Comparison of ENCODE assay signal across 19 cellular contexts in the genomic region with DNA sequence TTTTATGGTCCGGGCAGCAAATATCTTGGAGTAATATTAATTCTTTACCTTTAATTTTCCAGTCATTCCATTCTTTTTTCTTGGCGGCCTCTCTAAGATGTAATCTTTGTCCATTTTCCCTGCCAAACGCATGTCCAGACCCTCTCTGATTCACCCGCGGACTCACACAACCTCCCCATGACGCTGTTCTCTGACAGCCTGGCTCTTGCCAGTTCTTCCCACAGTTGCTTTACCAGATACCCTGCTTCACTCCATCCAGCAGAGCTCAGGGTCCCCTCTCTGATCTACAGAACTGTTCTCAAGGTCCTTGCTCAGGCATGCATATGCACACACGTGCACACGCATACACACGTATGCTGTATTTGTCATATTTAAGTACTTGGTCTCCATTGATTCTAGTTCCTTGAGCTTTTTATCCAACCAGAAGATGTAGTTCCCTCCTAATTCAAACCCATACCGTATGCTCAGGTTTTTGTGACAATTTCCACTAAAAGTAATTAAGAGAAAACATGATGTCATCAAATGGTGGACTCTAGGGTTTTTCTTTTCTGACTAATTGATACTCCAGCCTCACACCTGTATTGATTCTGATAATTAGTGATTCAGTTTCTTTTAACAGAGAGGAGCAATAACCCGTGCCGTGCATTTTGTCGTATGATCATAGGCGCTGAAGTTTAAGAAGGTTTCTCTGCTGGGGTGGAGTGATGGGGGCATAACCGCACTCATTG. TPM values are rescaled to one million over a fixed set of nuclear protein-coding genes. Genes with fewer than 3 reads are reported as not detected.
DNase-seq lines count a peak whose midpoint lies in the region; ATAC-seq, FAIRE-seq and TF ChIP-seq lines count a peak whose summit lies in the region.
"Had no signal": no experiment of that assay in that cellular context is flagged by ENCODE, and none has a peak within 500 bp of the region (broad histone marks: within the 10 kb centered on the region; RNA-seq: fewer than 3 reads in every experiment).

No MANE protein-coding gene starts in this region.

- H3K4me3 ChIP-seq in HepG2 (replicated peaks in 1 of 3; ENCODE audit: insufficient read depth in 1 of 3, low read depth in 2 of 3, low read length in 3 of 3) (no peak overlapping the region), right lobe of liver (no peak overlapping the region), pancreas (no peak overlapping the region), MG63 (no peak overlapping the region)
- H3K4me3 ChIP-seq in CD8-positive, alpha-beta T cell (ENCODE audit: low read depth, low read length) = no peak overlapping the region
- H3K4me3 ChIP-seq: A549, GM12878, GM23248, HAP-1 had no signal

- H3K27ac Mint-ChIP-seq in glutamatergic neuron (ENCODE audit: unreplicated experiment) = no peak overlapping the region
- no peak overlapping the region for H3K27ac Mint-ChIP-seq in CD8-positive, alpha-beta T cell
- H3K27ac Mint-ChIP-seq: CD4-positive, alpha-beta T cell had no signal

- TF ChIP-seq CTCF in HepG2 (CRISPR knock-in tag; IDR thresholded peaks at IDR 0.05) (no peak), right lobe of liver (IDR thresholded peaks at IDR 0.05) (no peak), glutamatergic neuron (IDR thresholded peaks at IDR 0.05; ENCODE audit: partially characterized antibody, unreplicated experiment) (no peak), pancreas (IDR thresholded peaks at IDR 0.05) (no peak)
- TF ChIP-seq CTCF in CD8-positive, alpha-beta T cell (IDR thresholded peaks at IDR 0.05) = no peak

- H3K36me3 ChIP-seq in HepG2 (replicated peaks in 1 of 2; ENCODE audit: control insufficient read depth in 1 of 2, insufficient read depth in 2 of 2, low read length in 2 of 2) (peaks cover 4 to 38% of the 10 kb centered on the region in 2 experiments; a peak in 4 of 5 replicates), right lobe of liver (peaks cover 0 to 29% (median 14%) of the 10 kb centered on the region in 4 donors), pancreas (no peaks in the 10 kb centered on the region), MG63 (no peaks in the 10 kb centered on the region)
- no peaks in the 10 kb centered on the region for H3K36me3 ChIP-seq in CD8-positive, alpha-beta T cell (ENCODE audit: insufficient read depth, low read length)

- peak overlapping the region; percentile 39 for H3K4me3 Mint-ChIP-seq in glutamatergic neuron (ENCODE audit: unreplicated experiment)
- H3K4me3 Mint-ChIP-seq in CD8-positive, alpha-beta T cell = no peak overlapping the region
- H3K4me3 Mint-ChIP-seq: CD4-positive, alpha-beta T cell had no signal

- peaks cover 7% of the 10 kb centered on the region for H3K27me3 Mint-ChIP-seq in glutamatergic neuron (ENCODE audit: unreplicated experiment)
- no peaks in the 10 kb centered on the region for H3K27me3 Mint-ChIP-seq in CD8-positive, alpha-beta T cell (ENCODE audit: low read depth)
- H3K27me3 Mint-ChIP-seq: CD4-positive, alpha-beta T cell had no signal

- no peak overlapping the region for H3K4me2 ChIP-seq in HepG2 (ENCODE audit: low read depth, low read length)
- H3K4me2 ChIP-seq: A549 had no signal

- H3K27ac ChIP-seq in HepG2 (ENCODE audit: extremely low read length, insufficient read depth, low read length) (no peak overlapping the region), right lobe of liver (no peak overlapping the region), pancreas (peak overlapping the region in 2 of 4 donors; percentile 10 to 26)
- H3K27ac ChIP-seq in CD8-positive, alpha-beta T cell (ENCODE audit: low read depth, low read length) = no peak overlapping the region
- H3K27ac ChIP-seq: 22Rv1, A549, C4-2B, GM23248, HL-60 had no signal

- 98% methylated on average over 15 of the region's 15 CpGs for WGBS in HepG2 (ENCODE audit: low lambda C conversion rate)
- 93% methylated on average over 14 of the region's 15 CpGs for WGBS in right lobe of liver (ENCODE audit: insufficient coverage, low coverage, low lambda C conversion rate, missing lambda C conversion rate)
- 63 to 66% methylated on average over 15 of the region's 15 CpGs for WGBS in pancreas, 2 donors

- H3K4me1 ChIP-seq in HepG2 (ENCODE audit: insufficient read depth, low read length) = peaks cover 21% of the 10 kb centered on the region
- H3K4me1 ChIP-seq in right lobe of liver = peaks cover 0 to 17% (median 4%) of the 10 kb centered on the region in 4 donors
- H3K4me1 ChIP-seq in pancreas = peaks cover 0 to 3% (median 0%) of the 10 kb centered on the region in 3 donors
- H3K4me1 ChIP-seq in CD8-positive, alpha-beta T cell (ENCODE audit: insufficient read depth, low read length) = no peaks in the 10 kb centered on the region
- H3K4me1 ChIP-seq: A549, HAP-1 had no signal

- POLR2A ChIA-PET in HepG2 (lab: Yijun Ruan, JAX) = interaction anchor here (0.8 to 1.0 kb wide), 2 partner anchors 11 to 103 kb away, joined by 3 read pairs; no protein-coding TSS in a partner anchor
- POLR2A ChIA-PET in CD8-positive, alpha-beta T cell (lab: Charles Lee) = interaction anchor here (0.6 kb wide), 1 partner anchor 29 kb away, joined by 3 read pairs; a partner anchor contains a TSS

- peaks cover 3% of the 10 kb centered on the region for H3K36me3 Mint-ChIP-seq in glutamatergic neuron (ENCODE audit: unreplicated experiment)
- H3K36me3 Mint-ChIP-seq in CD8-positive, alpha-beta T cell = peaks cover 42% of the 10 kb centered on the region

- BruUV-seq in HepG2 (replicated peaks; lab: Mats Ljungman, UMichigan) = no TSS peak

- H3K9me3 ChIP-seq in HepG2 (ENCODE audit: low read length) (no peaks in the 10 kb centered on the region), right lobe of liver (no peaks in the 10 kb centered on the region), pancreas (no peaks in the 10 kb centered on the region), MG63 (no peaks in the 10 kb centered on the region)
- H3K9me3 ChIP-seq in CD8-positive, alpha-beta T cell (ENCODE audit: low read length) = no peaks in the 10 kb centered on the region
- H3K9me3 ChIP-seq: A549, HAP-1 had no signal

- H2AFZ ChIP-seq in HepG2 (ENCODE audit: low read length) = no peak overlapping the region
- H2AFZ ChIP-seq: GM23248 had no signal

- H3K27me3 ChIP-seq in HepG2 (ENCODE audit: control insufficient read depth in 1 of 2, insufficient read depth in 2 of 2, low read length in 2 of 2) = no peaks in the 10 kb centered on the region
- no peaks in the 10 kb centered on the region for H3K27me3 ChIP-seq in right lobe of liver
- H3K27me3 ChIP-seq in pancreas = no peaks in the 10 kb centered on the region
- H3K27me3 ChIP-seq in MG63 = no peaks in the 10 kb centered on the region
- no peaks in the 10 kb centered on the region for H3K27me3 ChIP-seq in CD8-positive, alpha-beta T cell (ENCODE audit: insufficient read depth, low read length)

- DNase-seq in HepG2 (ENCODE audit: low spot score) (no peak), right lobe of liver (no peak), glutamatergic neuron (no peak), pancreas (peak in 2 of 6 donors; percentile 34 to 48), MG63 (no peak), GDM1 (lab: John Stamatoyannopoulos, UW) (no peak)
- no peak for DNase-seq in CD8-positive, alpha-beta T cell
- DNase-seq: AML-193; CD4-positive, alpha-beta T cell; DMS153; DMS79; GM23248; IMR-90 had no signal

- TF ChIP-seq RAD21 in HepG2 (CRISPR knock-in tag; IDR thresholded peaks at IDR 0.05) = no peak

- H3K9ac ChIP-seq in HepG2 (ENCODE audit: insufficient read depth, low read depth, low read length) = no peak overlapping the region
- H3K9ac ChIP-seq: GM23248 had no signal

- peaks cover 3% of the 10 kb centered on the region for H3K9me3 Mint-ChIP-seq in glutamatergic neuron (ENCODE audit: unreplicated experiment)
- no peaks in the 10 kb centered on the region for H3K9me3 Mint-ChIP-seq in CD8-positive, alpha-beta T cell
- H3K9me3 Mint-ChIP-seq: CD4-positive, alpha-beta T cell had no signal

- in situ Hi-C loops in HepG2 (cut with HindIII; ENCODE audit: extremely low pct_ligation_motif_present, low pct_unique_long_range_greater_than_20kb) = no loop called here

- TF ChIP-seq EP300 in HepG2 (IDR thresholded peaks at IDR 0.05; ENCODE audit: low read depth in 2 of 2, low read length in 2 of 2) = no peak
- no peak for TF ChIP-seq EP300 in HepG2 (CRISPR knock-in tag; IDR thresholded peaks at IDR 0.05; ENCODE audit: borderline replicate concordance)

- CTCF ChIA-PET in HepG2 (lab: Yijun Ruan, JAX; ENCODE audit: low intra/inter-chr PET ratio, low total read pairs) = no interaction called here
- CTCF ChIA-PET in CD8-positive, alpha-beta T cell (lab: Charles Lee) = interaction anchor here (0.7 to 5.4 kb wide), 2 partner anchors 122 to 605 kb away, joined by 3 to 50 read pairs; no protein-coding TSS in a partner anchor

- H3K4me1 Mint-ChIP-seq in glutamatergic neuron (ENCODE audit: low read depth, unreplicated experiment) = peaks cover 10% of the 10 kb centered on the region
- H3K4me1 Mint-ChIP-seq in CD8-positive, alpha-beta T cell (ENCODE audit: low read depth) = peaks cover 4% of the 10 kb centered on the region

- ATAC-seq in HepG2 (no peak), right lobe of liver (no peak), pancreas (peak; percentile 37 to 54 (median 47))
- ATAC-seq in CD8-positive, alpha-beta T cell = no peak
- ATAC-seq: A549, GM12878 had no signal

- H4K20me1 ChIP-seq in HepG2 (ENCODE audit: insufficient read depth, low read length) = no peaks in the 10 kb centered on the region

- FAIRE-seq in HepG2 (lab: Jason Lieb, UNC) (no peak), pancreas (lab: Jason Lieb, UNC) (no peak)
- FAIRE-seq: A549 had no signal

- no peaks in the 10 kb centered on the region for H3K79me2 ChIP-seq in HepG2 (ENCODE audit: insufficient read depth, low read length)

- no peak for TF ChIP-seq POLR2A in HepG2 (IDR thresholded peaks at IDR 0.05; ENCODE audit: insufficient read depth in 1 of 2, low read depth in 2 of 2, low read length in 2 of 2)
- TF ChIP-seq POLR2A in right lobe of liver (IDR thresholded peaks at IDR 0.05) = no peak

- intact Hi-C loops in HepG2 (cut with micrococcal nuclease; ENCODE audit: unreplicated experiment) = loop anchor here (5.0 kb wide), 1 partner anchor 69 kb away; no protein-coding TSS in a partner anchor
- intact Hi-C loops in right lobe of liver (cut with DNase I) = loop anchor here (5.0 to 10.0 kb wide), 2 partner anchors 124 to 126 kb away; a partner anchor contains a TSS
- intact Hi-C loops in pancreas (cut with DNase I) = loop anchor here in 1 of 3 donors (5.0 kb wide), 1 partner anchor 34 kb away; no protein-coding TSS in a partner anchor
- intact Hi-C loops in CD8-positive, alpha-beta T cell (cut with DNase I, micrococcal nuclease) = loop anchor here in 1 of 2 experiments (2.0 to 10.0 kb wide), 3 partner anchors 30 to 886 kb away; no protein-coding TSS in a partner anchor

RNA-seq across cellular contexts. Expression of a gene that starts 10.0 kb away (rescaled TPM):
- total RNA-seq in HepG2 (2016; rRNA removed; fragmentation: Illumina TruSeq; extraction: Trizol) = 39.5 and 48.6 TPM in 2 replicates
- 13.0 and 14.5 TPM in 2 replicates for total RNA-seq in HepG2 (2016; cell fraction: cytosol; rRNA removed; fragmentation: Illumina TruSeq; extraction: Trizol; ENCODE audit: low read depth)
- 42.3 and 49.9 TPM in 2 replicates for total RNA-seq in HepG2 (2016; cell fraction: insoluble cytoplasmic fraction; rRNA removed; fragmentation: Illumina TruSeq; extraction: Trizol)
- total RNA-seq in HepG2 (2016; cell fraction: membrane; rRNA removed; fragmentation: Illumina TruSeq; extraction: Trizol) = 29.2 and 32.0 TPM in 2 replicates
- 25.4 and 25.5 TPM in 2 replicates for total RNA-seq in HepG2 (2016; cell fraction: nucleus; rRNA removed; fragmentation: Illumina TruSeq; extraction: Trizol)
- 35.6 and 37.8 TPM in 2 replicates for polyA plus RNA-seq in HepG2 (2011; rRNA removed)
- polyA plus RNA-seq in HepG2 (2011; cell fraction: cytosol; rRNA removed) = 25.0 and 32.1 TPM in 2 replicates
- 31.4 and 44.9 TPM in 2 replicates for polyA plus RNA-seq in HepG2 (2011; cell fraction: nucleus; rRNA removed)
- polyA plus RNA-seq in HepG2 (2012) = 33.2 and 56.4 TPM in 2 replicates
- 12.2 and 18.6 TPM in 2 replicates for polyA plus RNA-seq in HepG2 (2016; cell fraction: cytosol; fragmentation: Illumina TruSeq; extraction: Trizol; ENCODE audit: low read depth)
- 57.7 and 60.4 TPM in 2 replicates for polyA plus RNA-seq in HepG2 (2016; cell fraction: insoluble cytoplasmic fraction; fragmentation: Illumina TruSeq; extraction: Trizol; ENCODE audit: low read depth)
- polyA plus RNA-seq in HepG2 (2016; cell fraction: membrane; fragmentation: Illumina TruSeq; extraction: Trizol; ENCODE audit: low read depth) = 24.1 and 29.1 TPM in 2 replicates
- polyA plus RNA-seq in HepG2 (2016; cell fraction: nucleus; fragmentation: Illumina TruSeq; extraction: Trizol; ENCODE audit: insufficient read depth, low read depth) = 40.4 and 41.8 TPM in 2 replicates
- polyA minus RNA-seq in HepG2 (2011; rRNA and poly(A)+ RNA removed; ENCODE audit: low replicate concordance) = 7.2 and 21.2 TPM in 2 replicates
- 12.7 and 16.3 TPM in 2 replicates for polyA minus RNA-seq in HepG2 (2011; cell fraction: cytosol; rRNA and poly(A)+ RNA removed)
- 34.6 and 42.1 TPM in 2 replicates for polyA minus RNA-seq in HepG2 (2011; cell fraction: nucleus; rRNA and poly(A)+ RNA removed)
- total RNA-seq in right lobe of liver = 100 to 1,000 TPM in 2 of 6 experiments, 10 to 100 TPM in 4; 30.4 to 142 (median 68.6) TPM
- 72.1 TPM for total RNA-seq in glutamatergic neuron (ENCODE audit: unreplicated experiment)
- total RNA-seq in pancreas = 10 to 100 TPM in 4 of 6 donors, 1 to 10 TPM in 2; 9.0 to 20.7 (median 12.8) TPM
- polyA plus RNA-seq in pancreas = 10 to 100 TPM; 19.5 to 22.1 TPM
- 5.8 and 9.6 TPM in 2 replicates for total RNA-seq in MG63 (2014; rRNA removed; shearing (Covaris generic); ENCODE audit: low replicate concordance)
- 1 to 10 TPM; 3.7 to 5.5 TPM for total RNA-seq in CD8-positive, alpha-beta T cell

RNA-seq across cellular contexts. Expression of a gene that starts 28.8 kb away (rescaled TPM):
- total RNA-seq in HepG2 (2016; rRNA removed; fragmentation: Illumina TruSeq; extraction: Trizol) = 35.3 and 38.1 TPM in 2 replicates
- 10.1 and 10.3 TPM in 2 replicates for total RNA-seq in HepG2 (2016; cell fraction: cytosol; rRNA removed; fragmentation: Illumina TruSeq; extraction: Trizol; ENCODE audit: low read depth)
- 32.8 and 36.3 TPM in 2 replicates for total RNA-seq in HepG2 (2016; cell fraction: insoluble cytoplasmic fraction; rRNA removed; fragmentation: Illumina TruSeq; extraction: Trizol)
- total RNA-seq in HepG2 (2016; cell fraction: membrane; rRNA removed; fragmentation: Illumina TruSeq; extraction: Trizol) = 12.7 and 14.0 TPM in 2 replicates
- total RNA-seq in HepG2 (2016; cell fraction: nucleus; rRNA removed; fragmentation: Illumina TruSeq; extraction: Trizol) = 13.9 and 14.1 TPM in 2 replicates
- 106 and 178 TPM in 2 replicates for polyA plus RNA-seq in HepG2 (2011; rRNA removed)
- 118 and 142 TPM in 2 replicates for polyA plus RNA-seq in HepG2 (2011; cell fraction: cytosol; rRNA removed)
- 111 and 136 TPM in 2 replicates for polyA plus RNA-seq in HepG2 (2011; cell fraction: nucleus; rRNA removed)
- 89.5 and 170 TPM in 2 replicates for polyA plus RNA-seq in HepG2 (2012)
- polyA plus RNA-seq in HepG2 (2016; cell fraction: cytosol; fragmentation: Illumina TruSeq; extraction: Trizol; ENCODE audit: low read depth) = 7.8 and 9.2 TPM in 2 replicates
- polyA plus RNA-seq in HepG2 (2016; cell fraction: insoluble cytoplasmic fraction; fragmentation: Illumina TruSeq; extraction: Trizol; ENCODE audit: low read depth) = 37.3 and 40.4 TPM in 2 replicates
- polyA plus RNA-seq in HepG2 (2016; cell fraction: membrane; fragmentation: Illumina TruSeq; extraction: Trizol; ENCODE audit: low read depth) = 8.6 and 9.4 TPM in 2 replicates
- 25.9 and 28.8 TPM in 2 replicates for polyA plus RNA-seq in HepG2 (2016; cell fraction: nucleus; fragmentation: Illumina TruSeq; extraction: Trizol; ENCODE audit: insufficient read depth, low read depth)
- 14.5 and 150 TPM in 2 replicates for polyA minus RNA-seq in HepG2 (2011; rRNA and poly(A)+ RNA removed; ENCODE audit: low replicate concordance)
- 76.6 and 136 TPM in 2 replicates for polyA minus RNA-seq in HepG2 (2011; cell fraction: cytosol; rRNA and poly(A)+ RNA removed)
- polyA minus RNA-seq in HepG2 (2011; cell fraction: nucleus; rRNA and poly(A)+ RNA removed) = 30.0 and 49.6 TPM in 2 replicates
- total RNA-seq in right lobe of liver = 100 to 1,000 TPM in 2 of 6 experiments, 10 to 100 TPM in 4; 32.8 to 136 (median 83.8) TPM
- total RNA-seq in glutamatergic neuron (ENCODE audit: unreplicated experiment) = 769 TPM
- 10 to 100 TPM; 16.3 to 55.9 (median 20.0) TPM for total RNA-seq in pancreas
- 10 to 100 TPM; 21.3 to 26.0 TPM for polyA plus RNA-seq in pancreas
- total RNA-seq in MG63 (2014; rRNA removed; shearing (Covaris generic); ENCODE audit: low replicate concordance) = 73.2 and 92.0 TPM in 2 replicates
- 10 to 100 TPM; 61.4 to 63.9 TPM for total RNA-seq in CD8-positive, alpha-beta T cell

Comparison
In these comparisons a context has a peak if more than half of its experiments do, and no peak if none do; other contexts are left out.
1. ATAC-seq: peak in pancreas (4 of 4); none in HepG2 (single experiment), right lobe of liver (0 of 4) and CD8-positive, alpha-beta T cell (single experiment).